In the genomic region with DNA sequence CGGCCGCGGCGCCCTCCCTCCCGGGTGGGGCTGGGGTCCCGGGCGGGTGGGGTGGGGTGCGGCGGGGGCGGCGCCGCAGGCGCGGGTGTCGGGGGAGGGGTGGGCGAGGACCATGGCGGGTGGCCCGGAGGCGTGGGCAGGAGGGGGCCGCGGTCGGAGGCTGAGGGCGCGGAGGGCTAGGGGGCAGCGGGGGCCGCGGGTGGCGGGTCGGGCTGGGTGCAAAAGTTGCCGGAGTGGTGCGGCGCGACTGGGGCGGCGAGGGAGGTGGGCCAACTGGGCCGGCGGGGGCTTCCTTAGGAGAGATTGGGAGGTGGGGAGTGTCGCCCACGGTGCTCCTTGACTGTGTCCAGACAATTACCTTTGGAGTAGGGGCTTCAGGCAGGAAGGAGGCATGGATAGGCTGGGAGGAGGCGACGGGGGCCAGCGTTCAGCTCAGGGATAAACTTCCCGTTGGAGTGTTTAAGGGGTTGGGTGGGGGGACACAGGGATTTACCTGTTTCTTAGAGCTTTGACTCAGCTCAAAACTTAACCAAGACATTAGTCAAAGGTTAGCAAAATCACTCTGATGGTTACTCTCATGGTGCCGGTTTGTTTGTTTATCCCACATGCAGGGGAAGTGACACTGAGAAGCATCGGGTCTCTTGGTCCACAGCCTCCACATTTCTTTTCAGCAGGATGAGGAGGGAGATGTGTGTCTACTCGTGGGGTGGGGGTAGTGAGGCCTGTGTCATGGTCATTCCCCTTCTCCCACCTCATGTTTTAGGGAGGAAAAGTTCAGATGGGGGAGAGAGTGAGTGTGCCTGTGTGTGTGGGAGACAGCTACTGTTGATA, we compare ENCODE assay signal across 1 cellular context.
TF ChIP-seq lines count a peak whose summit lies in the region.

No MANE protein-coding gene starts in this region.

TF ChIP-seq in HEK293, 187 proteins besides CTCF, POLR2A, EP300 and RAD21 (continued from another document):
- TF ChIP-seq, protein P1, sequence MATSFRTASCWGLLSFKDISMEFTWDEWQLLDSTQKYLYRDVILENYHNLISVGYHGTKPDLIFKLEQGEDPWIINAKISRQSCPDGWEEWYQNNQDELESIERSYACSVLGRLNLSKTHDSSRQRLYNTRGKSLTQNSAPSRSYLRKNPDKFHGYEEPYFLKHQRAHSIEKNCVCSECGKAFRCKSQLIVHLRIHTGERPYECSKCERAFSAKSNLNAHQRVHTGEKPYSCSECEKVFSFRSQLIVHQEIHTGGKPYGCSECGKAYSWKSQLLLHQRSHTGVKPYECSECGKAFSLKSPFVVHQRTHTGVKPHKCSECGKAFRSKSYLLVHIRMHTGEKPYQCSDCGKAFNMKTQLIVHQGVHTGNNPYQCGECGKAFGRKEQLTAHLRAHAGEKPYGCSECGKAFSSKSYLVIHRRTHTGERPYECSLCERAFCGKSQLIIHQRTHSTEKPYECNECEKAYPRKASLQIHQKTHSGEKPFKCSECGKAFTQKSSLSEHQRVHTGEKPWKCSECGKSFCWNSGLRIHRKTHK (tag by site-specific recombination; IDR thresholded peaks at IDR 0.05): no peak
- TF ChIP-seq GLIS2 (tag by site-specific recombination; IDR thresholded peaks at IDR 0.05) (peak; percentile 69), PRDM10 (tag by site-specific recombination; IDR thresholded peaks at IDR 0.05) (0 out of 2 replicates have a peak, but pooled peaks have one; percentile 18), ZEB2 (tag by site-specific recombination; IDR thresholded peaks at IDR 0.05) (0 out of 2 replicates have a peak, but pooled peaks have one; percentile 27), ZNF658 (tag by site-specific recombination; IDR thresholded peaks at IDR 0.05) (no peak), ZNF202 (tag by site-specific recombination; IDR thresholded peaks at IDR 0.05; ENCODE audit: borderline replicate concordance) (no peak), ZNF664 (tag by site-specific recombination; IDR thresholded peaks at IDR 0.05) (no peak), ZNF776 (tag by site-specific recombination; IDR thresholded peaks at IDR 0.05; ENCODE audit: borderline replicate concordance) (no peak), KLF1 (tag by site-specific recombination; IDR thresholded peaks at IDR 0.05) (peak; percentile 20; the same call in 1 of the 2 replicates), HOXD13 (CRISPR knock-in tag; IDR thresholded peaks at IDR 0.05; ENCODE audit: borderline replicate concordance) (no peak)
- TF ChIP-seq, protein P2, sequence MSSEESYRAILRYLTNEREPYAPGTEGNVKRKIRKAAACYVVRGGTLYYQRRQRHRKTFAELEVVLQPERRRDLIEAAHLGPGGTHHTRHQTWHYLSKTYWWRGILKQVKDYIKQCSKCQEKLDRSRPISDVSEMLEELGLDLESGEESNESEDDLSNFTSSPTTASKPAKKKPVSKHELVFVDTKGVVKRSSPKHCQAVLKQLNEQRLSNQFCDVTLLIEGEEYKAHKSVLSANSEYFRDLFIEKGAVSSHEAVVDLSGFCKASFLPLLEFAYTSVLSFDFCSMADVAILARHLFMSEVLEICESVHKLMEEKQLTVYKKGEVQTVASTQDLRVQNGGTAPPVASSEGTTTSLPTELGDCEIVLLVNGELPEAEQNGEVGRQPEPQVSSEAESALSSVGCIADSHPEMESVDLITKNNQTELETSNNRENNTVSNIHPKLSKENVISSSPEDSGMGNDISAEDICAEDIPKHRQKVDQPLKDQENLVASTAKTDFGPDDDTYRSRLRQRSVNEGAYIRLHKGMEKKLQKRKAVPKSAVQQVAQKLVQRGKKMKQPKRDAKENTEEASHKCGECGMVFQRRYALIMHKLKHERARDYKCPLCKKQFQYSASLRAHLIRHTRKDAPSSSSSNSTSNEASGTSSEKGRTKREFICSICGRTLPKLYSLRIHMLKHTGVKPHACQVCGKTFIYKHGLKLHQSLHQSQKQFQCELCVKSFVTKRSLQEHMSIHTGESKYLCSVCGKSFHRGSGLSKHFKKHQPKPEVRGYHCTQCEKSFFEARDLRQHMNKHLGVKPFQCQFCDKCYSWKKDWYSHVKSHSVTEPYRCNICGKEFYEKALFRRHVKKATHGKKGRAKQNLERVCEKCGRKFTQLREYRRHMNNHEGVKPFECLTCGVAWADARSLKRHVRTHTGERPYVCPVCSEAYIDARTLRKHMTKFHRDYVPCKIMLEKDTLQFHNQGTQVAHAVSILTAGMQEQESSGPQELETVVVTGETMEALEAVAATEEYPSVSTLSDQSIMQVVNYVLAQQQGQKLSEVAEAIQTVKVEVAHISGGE (tag by site-specific recombination; conservative IDR thresholded peaks at IDR 0.05; ENCODE audit: low read depth): peak; percentile 35; the same call in 1 of the 2 replicates
- TF ChIP-seq, protein P3, sequence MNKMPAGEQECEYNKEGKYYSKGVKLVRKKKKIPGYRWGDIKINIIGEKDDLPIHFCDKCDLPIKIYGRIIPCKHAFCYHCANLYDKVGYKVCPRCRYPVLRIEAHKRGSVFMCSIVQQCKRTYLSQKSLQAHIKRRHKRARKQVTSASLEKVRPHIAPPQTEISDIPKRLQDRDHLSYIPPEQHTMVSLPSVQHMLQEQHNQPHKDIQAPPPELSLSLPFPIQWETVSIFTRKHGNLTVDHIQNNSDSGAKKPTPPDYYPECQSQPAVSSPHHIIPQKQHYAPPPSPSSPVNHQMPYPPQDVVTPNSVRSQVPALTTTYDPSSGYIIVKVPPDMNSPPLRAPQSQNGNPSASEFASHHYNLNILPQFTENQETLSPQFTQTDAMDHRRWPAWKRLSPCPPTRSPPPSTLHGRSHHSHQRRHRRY (tag by site-specific recombination; IDR thresholded peaks at IDR 0.05): no peak
- TF ChIP-seq, protein P4, sequence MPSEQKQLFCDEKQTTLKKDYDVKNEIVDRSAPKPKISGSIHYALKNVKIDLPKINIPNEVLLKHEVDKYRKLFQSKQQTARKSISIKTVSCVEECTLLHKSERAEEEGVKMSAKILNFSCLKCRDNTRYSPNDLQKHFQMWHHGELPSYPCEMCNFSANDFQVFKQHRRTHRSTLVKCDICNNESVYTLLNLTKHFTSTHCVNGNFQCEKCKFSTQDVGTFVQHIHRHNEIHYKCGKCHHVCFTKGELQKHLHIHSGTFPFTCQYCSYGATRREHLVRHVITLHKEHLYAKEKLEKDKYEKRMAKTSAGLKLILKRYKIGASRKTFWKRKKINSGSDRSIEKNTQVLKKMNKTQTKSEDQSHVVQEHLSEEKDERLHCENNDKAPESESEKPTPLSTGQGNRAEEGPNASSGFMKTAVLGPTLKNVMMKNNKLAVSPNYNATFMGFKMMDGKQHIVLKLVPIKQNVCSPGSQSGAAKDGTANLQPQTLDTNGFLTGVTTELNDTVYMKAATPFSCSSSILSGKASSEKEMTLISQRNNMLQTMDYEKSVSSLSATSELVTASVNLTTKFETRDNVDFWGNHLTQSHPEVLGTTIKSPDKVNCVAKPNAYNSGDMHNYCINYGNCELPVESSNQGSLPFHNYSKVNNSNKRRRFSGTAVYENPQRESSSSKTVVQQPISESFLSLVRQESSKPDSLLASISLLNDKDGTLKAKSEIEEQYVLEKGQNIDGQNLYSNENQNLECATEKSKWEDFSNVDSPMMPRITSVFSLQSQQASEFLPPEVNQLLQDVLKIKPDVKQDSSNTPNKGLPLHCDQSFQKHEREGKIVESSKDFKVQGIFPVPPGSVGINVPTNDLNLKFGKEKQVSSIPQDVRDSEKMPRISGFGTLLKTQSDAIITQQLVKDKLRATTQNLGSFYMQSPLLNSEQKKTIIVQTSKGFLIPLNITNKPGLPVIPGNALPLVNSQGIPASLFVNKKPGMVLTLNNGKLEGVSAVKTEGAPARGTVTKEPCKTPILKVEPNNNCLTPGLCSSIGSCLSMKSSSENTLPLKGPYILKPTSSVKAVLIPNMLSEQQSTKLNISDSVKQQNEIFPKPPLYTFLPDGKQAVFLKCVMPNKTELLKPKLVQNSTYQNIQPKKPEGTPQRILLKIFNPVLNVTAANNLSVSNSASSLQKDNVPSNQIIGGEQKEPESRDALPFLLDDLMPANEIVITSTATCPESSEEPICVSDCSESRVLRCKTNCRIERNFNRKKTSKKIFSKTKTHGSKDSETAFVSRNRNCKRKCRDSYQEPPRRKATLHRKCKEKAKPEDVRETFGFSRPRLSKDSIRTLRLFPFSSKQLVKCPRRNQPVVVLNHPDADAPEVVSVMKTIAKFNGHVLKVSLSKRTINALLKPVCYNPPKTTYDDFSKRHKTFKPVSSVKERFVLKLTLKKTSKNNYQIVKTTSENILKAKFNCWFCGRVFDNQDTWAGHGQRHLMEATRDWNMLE (tag by site-specific recombination; conservative IDR thresholded peaks at IDR 0.05; ENCODE audit: low read depth): no peak
